Comparison of ENCODE assay signal across 8 cellular contexts in genomic region chr22:21712751-21713427, GRCh38. TPM values are rescaled to one million over a fixed set of nuclear protein-coding genes. Genes with fewer than 3 reads are reported as not detected.
DNase-seq lines count a peak whose midpoint lies in the region; TF ChIP-seq lines count a peak whose summit lies in the region.

No MANE protein-coding gene starts in this region.

- TF ChIP-seq EP300 in suprapubic skin (IDR thresholded peaks at IDR 0.05) = no peak

- WGBS in suprapubic skin = 12% methylated on average over 14 of the region's 14 CpGs

- H3K27ac Mint-ChIP-seq in activated T-helper 1 cell treated with anti-CD3 and anti-CD28 coated beads, Interleukin-12 subunit alpha, Interleukin-12 subunit beta, Interleukin-2, Interleukin-4 antibody, amounts not matched to agents 30 ng/mL and 10 ng/mL and 1 ng/mL, durations not matched to agents 14 hours and 24 hours and 36 hours = no peak overlapping the region

- no peak for TF ChIP-seq POLR2A in suprapubic skin (IDR thresholded peaks at IDR 0.05)

- peaks cover 1% of the 10 kb centered on the region for H3K36me3 Mint-ChIP-seq in activated T-helper 1 cell treated with anti-CD3 and anti-CD28 coated beads, Interleukin-12 subunit alpha, Interleukin-12 subunit beta, Interleukin-2, Interleukin-4 antibody, amounts not matched to agents 30 ng/mL and 10 ng/mL and 1 ng/mL, durations not matched to agents 14 hours and 24 hours and 36 hours (ENCODE audit: low read depth)

- intact Hi-C loops in activated T-helper 1 cell treated with anti-CD3 and anti-CD28 coated beads, Interleukin-12 subunit alpha, Interleukin-12 subunit beta, Interleukin-2, Interleukin-4 antibody, amounts not matched to agents 30 ng/mL and 10 ng/mL and 1 ng/mL, durations not matched to agents 14 hours and 24 hours and 36 hours (cut with micrococcal nuclease) = loop anchor here (1.0 to 5.0 kb wide), 5 partner anchors 13 to 240 kb away; partner anchors contain the start of genes MAPK1 and PPM1F

- no peak overlapping the region for H3K4me3 Mint-ChIP-seq in activated T-helper 1 cell treated with anti-CD3 and anti-CD28 coated beads, Interleukin-12 subunit alpha, Interleukin-12 subunit beta, Interleukin-2, Interleukin-4 antibody, amounts not matched to agents 30 ng/mL and 10 ng/mL and 1 ng/mL, durations not matched to agents 14 hours and 24 hours and 36 hours

- POLR2A ChIA-PET in HEK293 (lab: Yijun Ruan, JAX) = interaction anchor here (0.7 kb wide), 1 partner anchor 61 kb away, joined by 4 read pairs; no protein-coding TSS in a partner anchor

- H3K27me3 ChIP-seq in suprapubic skin = no peaks in the 10 kb centered on the region

- TF ChIP-seq CTCF in HEK293 (tag by site-specific recombination; IDR thresholded peaks at IDR 0.05) (peak; percentile 91), fibroblast of villous mesenchyme (IDR thresholded peaks at IDR 0.05; ENCODE audit: insufficient read depth, low read depth, low read length) (peak; percentile 83), suprapubic skin (IDR thresholded peaks at IDR 0.05) (peak; percentile 68 to 87)

- H3K4me1 Mint-ChIP-seq in activated T-helper 1 cell treated with anti-CD3 and anti-CD28 coated beads, Interleukin-12 subunit alpha, Interleukin-12 subunit beta, Interleukin-2, Interleukin-4 antibody, amounts not matched to agents 30 ng/mL and 10 ng/mL and 1 ng/mL, durations not matched to agents 14 hours and 24 hours and 36 hours (ENCODE audit: low read depth) = peaks cover 7% of the 10 kb centered on the region

- H3K4me3 ChIP-seq in HEK293 (ENCODE audit: low read depth, low read length) = no peak overlapping the region
- peak overlapping the region; percentile 40 for H3K4me3 ChIP-seq in fibroblast of villous mesenchyme (ENCODE audit: low read depth, low read length)
- H3K4me3 ChIP-seq in suprapubic skin = peak overlapping the region; percentile 25

- H3K4me1 ChIP-seq in HEK293 (ENCODE audit: control insufficient read depth, insufficient read depth, low read length) (no peaks in the 10 kb centered on the region), suprapubic skin (peaks cover 12% of the 10 kb centered on the region)

- no peaks in the 10 kb centered on the region for H3K9me3 Mint-ChIP-seq in activated T-helper 1 cell treated with anti-CD3 and anti-CD28 coated beads, Interleukin-12 subunit alpha, Interleukin-12 subunit beta, Interleukin-2, Interleukin-4 antibody, amounts not matched to agents 30 ng/mL and 10 ng/mL and 1 ng/mL, durations not matched to agents 14 hours and 24 hours and 36 hours

- DNase-seq in C1 segment of cervical spinal cord (lab: John Stamatoyannopoulos, UW) = peak in 13 of 14 donors; percentile 6 to 82 (median 52)
- peak; percentile 56 for DNase-seq in OCI-M2 (lab: John Stamatoyannopoulos, UW; ENCODE audit: unreplicated experiment)
- peak; percentile 36 for DNase-seq in activated T-helper 1 cell treated with anti-CD3 and anti-CD28 coated beads, Interleukin-12 subunit alpha, Interleukin-12 subunit beta, Interleukin-2, Interleukin-4 antibody, amounts not matched to agents 30 ng/mL and 10 ng/mL and 1 ng/mL, durations not matched to agents 14 hours and 24 hours and 36 hours (ENCODE audit: low spot score)
- peak; percentile 77 for DNase-seq in fibroblast of villous mesenchyme (ENCODE audit: low read depth)
- DNase-seq in non-pigmented ciliary epithelial cell (ENCODE audit: low read depth) = peak; percentile 30
- DNase-seq in suprapubic skin (ENCODE audit: low spot score in 2 of 2) = peak in 1 of 2 donors; percentile 85
- DNase-seq in NCI-H774 (lab: John Stamatoyannopoulos, UW) = no peak

- CTCF ChIA-PET in HEK293 (lab: Yijun Ruan, JAX) = interaction anchor here (0.6 to 2.6 kb wide), 9 partner anchors 13 to 536 kb away, joined by 3 to 28 read pairs (median 3); no protein-coding TSS in a partner anchor

- peaks cover 7% of the 10 kb centered on the region for H3K27me3 Mint-ChIP-seq in activated T-helper 1 cell treated with anti-CD3 and anti-CD28 coated beads, Interleukin-12 subunit alpha, Interleukin-12 subunit beta, Interleukin-2, Interleukin-4 antibody, amounts not matched to agents 30 ng/mL and 10 ng/mL and 1 ng/mL, durations not matched to agents 14 hours and 24 hours and 36 hours (ENCODE audit: insufficient read depth)

- H3K36me3 ChIP-seq in HEK293 (ENCODE audit: control insufficient read depth in 2 of 2, insufficient read depth in 1 of 2, low read length in 2 of 2) = peaks cover 0 to 2% of the 10 kb centered on the region in 2 experiments; a peak in 1 of 3 replicates
- no peaks in the 10 kb centered on the region for H3K36me3 ChIP-seq in suprapubic skin

- H3K27ac ChIP-seq in HEK293 (ENCODE audit: extremely low read depth, low read depth, low read length) = no peak overlapping the region
- H3K27ac ChIP-seq in suprapubic skin = no peak overlapping the region

- H3K9me3 ChIP-seq in HEK293 (ENCODE audit: control insufficient read depth, insufficient read depth, low read depth, low read length) (no peaks in the 10 kb centered on the region), suprapubic skin (no peaks in the 10 kb centered on the region)

TF ChIP-seq in HEK293, 187 proteins besides CTCF, POLR2A, EP300 and RAD21 (continues in another document):
- TF ChIP-seq ZBTB6 (tag by site-specific recombination; IDR thresholded peaks at IDR 0.05) = 0 out of 2 replicates have a peak, but pooled peaks have one; percentile 29
- TF ChIP-seq GLI4 (tag by site-specific recombination; IDR thresholded peaks at IDR 0.05) = no peak
- TF ChIP-seq YY1 (tag by site-specific recombination; IDR thresholded peaks at IDR 0.05) = no peak
- TF ChIP-seq ZNF473 (tag by site-specific recombination; IDR thresholded peaks at IDR 0.05) = no peak
- no peak for TF ChIP-seq ZNF239 (tag by site-specific recombination; IDR thresholded peaks at IDR 0.05)
- TF ChIP-seq BCL11A (tag by site-specific recombination; IDR thresholded peaks at IDR 0.05; ENCODE audit: low read depth) = no peak
- no peak for TF ChIP-seq OSR2 (tag by site-specific recombination; IDR thresholded peaks at IDR 0.05)
- TF ChIP-seq ZNF664 (tag by site-specific recombination; IDR thresholded peaks at IDR 0.05) = no peak
- TF ChIP-seq MYNN (tag by site-specific recombination; IDR thresholded peaks at IDR 0.05; ENCODE audit: borderline replicate concordance) = no peak
- TF ChIP-seq, protein P1, sequence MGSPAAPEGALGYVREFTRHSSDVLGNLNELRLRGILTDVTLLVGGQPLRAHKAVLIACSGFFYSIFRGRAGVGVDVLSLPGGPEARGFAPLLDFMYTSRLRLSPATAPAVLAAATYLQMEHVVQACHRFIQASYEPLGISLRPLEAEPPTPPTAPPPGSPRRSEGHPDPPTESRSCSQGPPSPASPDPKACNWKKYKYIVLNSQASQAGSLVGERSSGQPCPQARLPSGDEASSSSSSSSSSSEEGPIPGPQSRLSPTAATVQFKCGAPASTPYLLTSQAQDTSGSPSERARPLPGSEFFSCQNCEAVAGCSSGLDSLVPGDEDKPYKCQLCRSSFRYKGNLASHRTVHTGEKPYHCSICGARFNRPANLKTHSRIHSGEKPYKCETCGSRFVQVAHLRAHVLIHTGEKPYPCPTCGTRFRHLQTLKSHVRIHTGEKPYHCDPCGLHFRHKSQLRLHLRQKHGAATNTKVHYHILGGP (tag by site-specific recombination; IDR thresholded peaks at IDR 0.05) = no peak
- no peak for TF ChIP-seq KLF10 (tag by site-specific recombination; IDR thresholded peaks at IDR 0.05)
- peak; percentile 57 for TF ChIP-seq ZBTB17 (tag by site-specific recombination; IDR thresholded peaks at IDR 0.05)
- TF ChIP-seq KLF8 (tag by site-specific recombination; IDR thresholded peaks at IDR 0.05) = 0 out of 2 replicates have a peak, but pooled peaks have one; percentile 36
- TF ChIP-seq FEZF1 (tag by site-specific recombination; IDR thresholded peaks at IDR 0.05) = no peak
- TF ChIP-seq ZEB2 (tag by site-specific recombination; IDR thresholded peaks at IDR 0.05) = peak; percentile 26; the same call in 1 of the 2 replicates
- TF ChIP-seq, protein P2, sequence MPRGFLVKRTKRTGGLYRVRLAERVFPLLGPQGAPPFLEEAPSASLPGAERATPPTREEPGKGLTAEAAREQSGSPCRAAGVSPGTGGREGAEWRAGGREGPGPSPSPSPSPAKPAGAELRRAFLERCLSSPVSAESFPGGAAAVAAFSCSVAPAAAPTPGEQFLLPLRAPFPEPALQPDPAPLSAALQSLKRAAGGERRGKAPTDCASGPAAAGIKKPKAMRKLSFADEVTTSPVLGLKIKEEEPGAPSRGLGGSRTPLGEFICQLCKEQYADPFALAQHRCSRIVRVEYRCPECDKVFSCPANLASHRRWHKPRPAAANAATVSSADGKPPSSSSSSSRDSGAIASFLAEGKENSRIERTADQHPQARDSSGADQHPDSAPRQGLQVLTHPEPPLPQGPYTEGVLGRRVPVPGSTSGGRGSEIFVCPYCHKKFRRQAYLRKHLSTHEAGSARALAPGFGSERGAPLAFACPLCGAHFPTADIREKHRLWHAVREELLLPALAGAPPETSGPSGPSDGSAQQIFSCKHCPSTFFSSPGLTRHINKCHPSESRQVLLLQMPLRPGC (tag by site-specific recombination; IDR thresholded peaks at IDR 0.05) = peak; percentile 67; the same call in 1 of the 2 replicates
- TF ChIP-seq ZNF654 (tag by site-specific recombination; IDR thresholded peaks at IDR 0.05; ENCODE audit: low read depth) = peak; percentile 93
- TF ChIP-seq ZNF544 (tag by site-specific recombination; IDR thresholded peaks at IDR 0.05) = no peak
- TF ChIP-seq HOXA7 (CRISPR knock-in tag; IDR thresholded peaks at IDR 0.05; ENCODE audit: borderline replicate concordance) = no peak

RNA-seq across cellular contexts. Expression of gene YPEL1, which starts 22.7 kb away (rescaled TPM):
- total RNA-seq in activated T-helper 1 cell treated with anti-CD3 and anti-CD28 coated beads, Interleukin-12 subunit alpha, Interleukin-12 subunit beta, Interleukin-2, Interleukin-4 antibody, amounts not matched to agents 30 ng/mL and 10 ng/mL and 1 ng/mL, durations not matched to agents 14 hours and 24 hours and 36 hours = 0.34 and 0.71 TPM in 2 replicates
- total RNA-seq in fibroblast of villous mesenchyme (under 0.01 TPM in 2 replicates), suprapubic skin (1 to 10 TPM; 1.5 to 5.1 (median 2.4) TPM)

RNA-seq across cellular contexts. Expression of gene PPIL2, which starts 47.1 kb away (rescaled TPM):
- 53.1 and 53.3 TPM in 2 replicates for total RNA-seq in activated T-helper 1 cell treated with anti-CD3 and anti-CD28 coated beads, Interleukin-12 subunit alpha, Interleukin-12 subunit beta, Interleukin-2, Interleukin-4 antibody, amounts not matched to agents 30 ng/mL and 10 ng/mL and 1 ng/mL, durations not matched to agents 14 hours and 24 hours and 36 hours
- total RNA-seq in fibroblast of villous mesenchyme (26.8 and 32.2 TPM in 2 replicates), suprapubic skin (100 to 1,000 TPM in 1 of 4 donors, 10 to 100 TPM in 3; 38.4 to 129 (median 40.3) TPM)
